ENCODE assay signal across 18 cellular contexts in the genomic region with DNA sequence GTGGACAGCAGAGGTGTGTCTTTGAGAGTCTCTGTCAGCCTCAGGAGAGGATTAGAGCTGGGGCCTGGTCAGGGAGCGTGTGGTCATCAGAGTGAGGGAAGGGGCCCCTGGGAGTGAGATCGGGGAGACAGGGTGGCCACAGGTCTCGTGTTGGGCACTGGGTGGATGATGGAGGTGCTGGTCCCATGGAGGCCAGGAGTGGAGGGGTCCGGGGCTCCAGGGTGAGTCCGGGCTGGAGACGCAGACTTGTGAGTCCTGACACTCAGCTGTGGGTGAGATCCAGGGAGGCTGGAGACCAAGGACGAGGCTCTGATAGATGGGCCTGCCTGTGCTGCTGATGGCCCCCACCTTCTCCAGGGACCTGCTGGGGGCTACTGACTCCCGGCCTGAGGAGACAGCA.
DNase-seq lines count a peak whose midpoint lies in the region; ATAC-seq, FAIRE-seq and TF ChIP-seq lines count a peak whose summit lies in the region.
"Had no signal": no experiment of that assay in that cellular context is flagged by ENCODE, and none has a peak within 500 bp of the region (broad histone marks: within the 10 kb centered on the region; RNA-seq: fewer than 3 reads in every experiment).

No MANE protein-coding gene starts in this region.

- CTCF ChIA-PET in K562 (lab: Yijun Ruan, JAX; ENCODE audit: low intra/inter-chr PET ratio), result no interaction called here
- CTCF ChIA-PET in activated CD8-positive, alpha-beta T cell treated with anti-CD3 and anti-CD28 coated beads for 36 hours (lab: Charles Lee), result no interaction called here

- H3K23ac ChIP-seq in H9 (ENCODE audit: insufficient read length, low read depth, low read length), result no peak overlapping the region

- intact Hi-C loops in K562 (cut with micrococcal nuclease), result no loop called here
- intact Hi-C loops in upper lobe of right lung (cut with DNase I), result no loop called here
- intact Hi-C loops in activated CD8-positive, alpha-beta T cell treated with anti-CD3 and anti-CD28 coated beads for 36 hours (cut with micrococcal nuclease), result no loop called here

- in situ Hi-C loops in K562 (cut with MboI), result no loop called here

- H3K9ac ChIP-seq in H9 (ENCODE audit: extremely low read depth, insufficient read length, low read length) (no peak overlapping the region), K562 (ENCODE audit: insufficient read depth in 1 of 2, low read depth in 2 of 2, low read length in 2 of 2) (no peak overlapping the region)

- H2BK15ac ChIP-seq in H9 (ENCODE audit: low read depth, low read length), result no peak overlapping the region

- peaks cover 3% of the 10 kb centered on the region for H3K9me1 ChIP-seq in K562 (ENCODE audit: control insufficient read depth, insufficient read depth, low read length)

- H3K27me3 Mint-ChIP-seq in H9 (ENCODE audit: low read depth), result no peaks in the 10 kb centered on the region
- H3K27me3 Mint-ChIP-seq in neural crest cell (ENCODE audit: low read depth), result no peaks in the 10 kb centered on the region
- H3K27me3 Mint-ChIP-seq in activated CD8-positive, alpha-beta T cell treated with anti-CD3 and anti-CD28 coated beads for 36 hours, result no peaks in the 10 kb centered on the region
- H3K27me3 Mint-ChIP-seq: CD4-positive, CD25-positive, alpha-beta regulatory T cell; CD8-positive, alpha-beta memory T cell had no signal

- H3K4me3 ChIP-seq in K562, result no peak overlapping the region
- no peak overlapping the region for H3K4me3 ChIP-seq in upper lobe of right lung
- H3K4me3 ChIP-seq: GM12878 had no signal

- no peaks in the 10 kb centered on the region for H3K23me2 ChIP-seq in H9 (ENCODE audit: insufficient read length, low read depth, low read length, poor library complexity, severe bottlenecking)

- no peak overlapping the region for H3K56ac ChIP-seq in H9 (ENCODE audit: insufficient read length, low read depth, low read length)

- POLR2A ChIA-PET in K562 (lab: Yijun Ruan, JAX), result no interaction called here
- POLR2A ChIA-PET in activated CD8-positive, alpha-beta T cell treated with anti-CD3 and anti-CD28 coated beads for 36 hours (lab: Charles Lee), result no interaction called here

- peaks cover 31 to 68% (median 59%) of the 10 kb centered on the region in 3 experiments for H3K36me3 Mint-ChIP-seq in H9 (ENCODE audit: insufficient read depth in 1 of 3, low read depth in 3 of 3)
- peaks cover 32% of the 10 kb centered on the region for H3K36me3 Mint-ChIP-seq in neural crest cell (ENCODE audit: low read depth)
- H3K36me3 Mint-ChIP-seq in activated CD8-positive, alpha-beta T cell treated with anti-CD3 and anti-CD28 coated beads for 36 hours (ENCODE audit: low read depth), result peaks cover 46% of the 10 kb centered on the region

- no peak overlapping the region for H4K91ac ChIP-seq in H9 (ENCODE audit: insufficient read length, low read depth, low read length)

- no peak overlapping the region for H3K4me3 Mint-ChIP-seq in H9
- H3K4me3 Mint-ChIP-seq in neural crest cell, result no peak overlapping the region
- H3K4me3 Mint-ChIP-seq in activated CD8-positive, alpha-beta T cell treated with anti-CD3 and anti-CD28 coated beads for 36 hours, result no peak overlapping the region
- H3K4me3 Mint-ChIP-seq: CD4-positive, CD25-positive, alpha-beta regulatory T cell; CD8-positive, alpha-beta memory T cell had no signal

- H4K5ac ChIP-seq in H9 (ENCODE audit: insufficient read length, low read depth, low read length), result no peak overlapping the region

- H2BK20ac ChIP-seq in H9 (ENCODE audit: low read depth, low read length, poor library complexity, severe bottlenecking), result no peak overlapping the region

- H3K27ac ChIP-seq in H9 (ENCODE audit: insufficient read length, low read depth, low read length) (no peak overlapping the region), K562 (ENCODE audit: extremely low read depth, low read depth, low read length) (no peak overlapping the region), upper lobe of right lung (no peak overlapping the region)

- H2AK5ac ChIP-seq in H9 (ENCODE audit: insufficient read length, low read length), result no peak overlapping the region

- TF ChIP-seq POLR2A in K562 (conservative IDR thresholded peaks at IDR 0.05), result no peak

- TF ChIP-seq CTCF in H9 (conservative IDR thresholded peaks at IDR 0.05) (no peak), K562 (IDR thresholded peaks at IDR 0.05 in 2 of 3, conservative IDR thresholded peaks at IDR 0.05 in 1 of 3; ENCODE audit: insufficient read depth in 2 of 3, low read depth in 1 of 3, low read length in 3 of 3) (no peak), neural crest cell (conservative IDR thresholded peaks at IDR 0.05) (no peak), upper lobe of right lung (IDR thresholded peaks at IDR 0.05) (no peak)
- no peak for TF ChIP-seq CTCF in activated CD8-positive, alpha-beta T cell treated with anti-CD3 and anti-CD28 coated beads for 36 hours (IDR thresholded peaks at IDR 0.05)

- no peak overlapping the region for H3K18ac ChIP-seq in H9 (ENCODE audit: insufficient read length, low read depth, low read length)

- no peak for FAIRE-seq in K562 (lab: Jason Lieb, UNC)
- FAIRE-seq: A204.1, GM12878 had no signal

- DNase-seq in H9 (no peak), K562 (ENCODE audit: extremely low read depth in 1 of 4, low spot score in 3 of 4) (no peak), neural crest cell (ENCODE audit: low read depth, low spot score) (no peak), upper lobe of right lung (no peak)
- no peak for DNase-seq in activated CD8-positive, alpha-beta T cell treated with anti-CD3 and anti-CD28 coated beads for 36 hours
- DNase-seq: ACHN; BE2C; C1 segment of cervical spinal cord; CD4-positive, CD25-positive, alpha-beta regulatory T cell; CD8-positive, alpha-beta memory T cell; COR-L47; DMS 273 treated with DMSO at 0.1 percent for 48 hours; DND-41; EL; GOT3 had no signal

- H4K20me1 ChIP-seq in H9 (ENCODE audit: control insufficient read depth, insufficient read depth, insufficient read length) (no peaks in the 10 kb centered on the region), K562 (replicated peaks; ENCODE audit: control insufficient read depth, insufficient read depth, low read length) (no peaks in the 10 kb centered on the region)

- no peak overlapping the region for H4K8ac ChIP-seq in H9 (replicated peaks; ENCODE audit: insufficient read length, low read depth, low read length)

- no peak overlapping the region for H2BK5ac ChIP-seq in H9 (ENCODE audit: insufficient read length, low read length)

- H2BK12ac ChIP-seq in H9 (ENCODE audit: insufficient read length, low read depth, low read length), result no peak overlapping the region

- peaks cover 11% of the 10 kb centered on the region in 2 experiments; a peak in 4 of 5 replicates for H3K9me3 Mint-ChIP-seq in H9
- peaks cover 3% of the 10 kb centered on the region for H3K9me3 Mint-ChIP-seq in neural crest cell
- H3K9me3 Mint-ChIP-seq in activated CD8-positive, alpha-beta T cell treated with anti-CD3 and anti-CD28 coated beads for 36 hours, result peaks cover 10% of the 10 kb centered on the region

- H3K27ac Mint-ChIP-seq in H9, result peak overlapping the region in 2 of 3 experiments; percentile 61 to 77; a peak in 3 of 7 replicates
- peak overlapping the region; percentile 81 for H3K27ac Mint-ChIP-seq in neural crest cell (ENCODE audit: unreplicated experiment)
- no peak overlapping the region for H3K27ac Mint-ChIP-seq in activated CD8-positive, alpha-beta T cell treated with anti-CD3 and anti-CD28 coated beads for 36 hours
- H3K27ac Mint-ChIP-seq: CD4-positive, CD25-positive, alpha-beta regulatory T cell; CD8-positive, alpha-beta memory T cell had no signal

- H3K79me2 ChIP-seq in H9 (ENCODE audit: insufficient read depth, low read length), result 0 out of 2 replicates have a peak, but pooled peaks cover 2% of the 10 kb centered on the region
- no peaks in the 10 kb centered on the region for H3K79me2 ChIP-seq in K562 (ENCODE audit: control insufficient read depth, insufficient read depth, low read length)

- no peak overlapping the region for H2BK120ac ChIP-seq in H9 (ENCODE audit: low read depth, low read length, poor library complexity, severe bottlenecking)

- H3K4me1 ChIP-seq in H9 (ENCODE audit: insufficient read depth, low read length) (no peaks in the 10 kb centered on the region), K562 (replicated peaks in 1 of 2; ENCODE audit: control insufficient read depth in 2 of 2, insufficient read depth in 2 of 2, low read length in 2 of 2) (no peaks in the 10 kb centered on the region), upper lobe of right lung (no peaks in the 10 kb centered on the region)
- H3K4me1 ChIP-seq: BE2C had no signal

- H3T11ph ChIP-seq in H9 (ENCODE audit: low read length), result no peak overlapping the region

- WGBS in H9 (ENCODE audit: extremely low coverage, insufficient read length, low lambda C conversion rate), result no CpG with 5 or more reads among the region's 8 CpGs
- 84% methylated on average over 8 of the region's 8 CpGs for WGBS in K562 (ENCODE audit: insufficient coverage, low coverage, missing lambda C conversion rate)

- no peaks in the 10 kb centered on the region for H3K79me1 ChIP-seq in H9 (ENCODE audit: insufficient read depth, low read depth, low read length, poor library complexity, severe bottlenecking)

- H3K36me3 ChIP-seq in K562 (ENCODE audit: control insufficient read depth, insufficient read depth, low read length) (peaks cover 72% of the 10 kb centered on the region), upper lobe of right lung (peaks cover 55% of the 10 kb centered on the region)

- no TSS peak for BruUV-seq in K562 (replicated peaks; lab: Mats Ljungman, UMichigan)

- H3K14ac ChIP-seq in H9 (ENCODE audit: insufficient read depth, low read length), result no peak overlapping the region

- H3K9me3 ChIP-seq in H9 (ENCODE audit: control insufficient read depth, low read depth, low read length), result no peaks in the 10 kb centered on the region
- no peaks in the 10 kb centered on the region; the same call in 1 of the 2 replicates for H3K9me3 ChIP-seq in K562 (replicated peaks; ENCODE audit: control insufficient read depth, insufficient read depth, low read depth, low read length)
- no peaks in the 10 kb centered on the region for H3K9me3 ChIP-seq in upper lobe of right lung
- H3K9me3 ChIP-seq: BE2C had no signal

- H3K27me3 ChIP-seq in H9 (ENCODE audit: insufficient read depth, low read length) (no peaks in the 10 kb centered on the region), K562 (ENCODE audit: control insufficient read depth in 2 of 2, insufficient read depth in 2 of 2, low read length in 2 of 2) (no peaks in the 10 kb centered on the region), upper lobe of right lung (no peaks in the 10 kb centered on the region)
- H3K27me3 ChIP-seq: BE2C had no signal

- H3K4me1 Mint-ChIP-seq in H9 (no peaks in the 10 kb centered on the region), neural crest cell (no peaks in the 10 kb centered on the region)
- H3K4me1 Mint-ChIP-seq in activated CD8-positive, alpha-beta T cell treated with anti-CD3 and anti-CD28 coated beads for 36 hours (ENCODE audit: low read depth), result no peaks in the 10 kb centered on the region
- H3K4me1 Mint-ChIP-seq: CD4-positive, CD25-positive, alpha-beta regulatory T cell; CD8-positive, alpha-beta memory T cell had no signal

- TF ChIP-seq EP300 in K562 (IDR thresholded peaks at IDR 0.05; ENCODE audit: low read length), result no peak

- TF ChIP-seq RAD21 in K562 (CRISPR knock-in tag; conservative IDR thresholded peaks at IDR 0.05 in 1 of 2, IDR thresholded peaks at IDR 0.05 in 1 of 2), result no peak

- H2AFZ ChIP-seq in H9 (ENCODE audit: low read length) (no peak overlapping the region), K562 (ENCODE audit: low read depth, low read length) (no peak overlapping the region)

- no peak overlapping the region for H3K4ac ChIP-seq in H9 (ENCODE audit: low read depth, low read length)

- ATAC-seq in K562 (no peak), upper lobe of right lung (peak; percentile 7), HG02759 (IDR thresholded peaks at IDR 0.05; ENCODE audit: unreplicated experiment) (no peak)
- ATAC-seq in activated CD8-positive, alpha-beta T cell treated with anti-CD3 and anti-CD28 coated beads for 36 hours, result no peak
- ATAC-seq: GM12878 had no signal

- H3K4me2 ChIP-seq in H9 (ENCODE audit: insufficient read depth, insufficient read length, low read length) (no peak overlapping the region), K562 (ENCODE audit: insufficient read depth, low read length) (no peak overlapping the region)
